Comparison of ENCODE assay signal across 26 cellular contexts in the genomic region with DNA sequence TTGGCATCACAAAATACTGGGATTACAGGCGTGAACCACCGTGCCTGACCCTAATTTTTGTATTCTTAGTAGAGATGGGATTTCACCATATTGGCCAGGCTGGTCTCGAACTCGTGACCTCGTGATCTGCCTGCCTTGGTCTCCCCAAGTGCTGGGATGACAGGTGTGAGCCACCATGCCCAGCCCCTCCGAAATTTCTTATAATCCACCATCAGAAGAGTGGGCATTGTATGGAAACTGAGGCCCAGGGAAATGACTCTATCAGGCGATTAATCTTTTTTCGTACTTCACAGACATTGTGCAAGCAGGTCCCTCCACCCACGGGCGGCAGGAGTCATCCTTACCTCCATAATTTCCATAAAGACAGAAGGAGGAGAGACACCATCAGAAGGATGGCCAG. TPM values are rescaled to one million over a fixed set of nuclear protein-coding genes. Genes with fewer than 3 reads are reported as not detected.
"Had no signal": no experiment of that assay in that cellular context is flagged by ENCODE, and none has a peak within 500 bp of the region (broad histone marks: within the 10 kb centered on the region; RNA-seq: fewer than 3 reads in every experiment).

No MANE protein-coding gene starts in this region.

- ATAC-seq: gastrocnemius medialis; left ventricle myocardium superior; mucosa of descending colon; naive thymus-derived CD4-positive, alpha-beta T cell; right lobe of liver; stimulated activated naive B cell treated with anti-CD40 and anti-IgM and Interleukin-4, amounts not matched to agents 10 μg/mL and 1 μg/mL and 100 μg/mL, for 72 hours had no signal

- H3K9me3 Mint-ChIP-seq: activated B cell treated with CpG ODN at 0.5 μM for 24 hours; activated naive CD8-positive, alpha-beta T cell treated with anti-CD3 and anti-CD28 coated beads, Interleukin-2, amount 10 ng/mL, durations not matched to agents 7 days and 5 days; activated T-helper 1 cell treated with anti-CD3 and anti-CD28 coated beads, Interleukin-12 subunit alpha, Interleukin-12 subunit beta, Interleukin-2, Interleukin-4 antibody, amounts not matched to agents 30 ng/mL and 10 ng/mL and 1 ng/mL, durations not matched to agents 14 hours and 24 hours and 36 hours; naive thymus-derived CD4-positive, alpha-beta T cell; stimulated activated naive B cell treated with anti-CD40 and anti-IgM and Interleukin-4, amounts not matched to agents 10 μg/mL and 1 μg/mL and 100 μg/mL, for 72 hours had no signal

- H2AFZ ChIP-seq: neural progenitor cell had no signal

- H3K27ac Mint-ChIP-seq: activated B cell treated with CpG ODN at 0.5 μM for 24 hours; activated naive CD8-positive, alpha-beta T cell treated with anti-CD3 and anti-CD28 coated beads, Interleukin-2, amount 10 ng/mL, durations not matched to agents 7 days and 5 days; activated T-helper 1 cell treated with anti-CD3 and anti-CD28 coated beads, Interleukin-12 subunit alpha, Interleukin-12 subunit beta, Interleukin-2, Interleukin-4 antibody, amounts not matched to agents 30 ng/mL and 10 ng/mL and 1 ng/mL, durations not matched to agents 14 hours and 24 hours and 36 hours; brain; memory B cell; naive thymus-derived CD4-positive, alpha-beta T cell; neural progenitor cell; stimulated activated naive B cell treated with anti-CD40 and anti-IgM and Interleukin-4, amounts not matched to agents 10 μg/mL and 1 μg/mL and 100 μg/mL, for 72 hours; T-helper 2 cell treated with Interferon-gamma antibody and Interleukin-4, amounts not matched to agents 5 μg/mL and 100 μg/mL, for 36 hours had no signal

- H3K4me3 Mint-ChIP-seq: activated B cell treated with CpG ODN at 0.5 μM for 24 hours; activated naive CD8-positive, alpha-beta T cell treated with anti-CD3 and anti-CD28 coated beads, Interleukin-2, amount 10 ng/mL, durations not matched to agents 7 days and 5 days; activated T-helper 1 cell treated with anti-CD3 and anti-CD28 coated beads, Interleukin-12 subunit alpha, Interleukin-12 subunit beta, Interleukin-2, Interleukin-4 antibody, amounts not matched to agents 30 ng/mL and 10 ng/mL and 1 ng/mL, durations not matched to agents 14 hours and 24 hours and 36 hours; brain; memory B cell; naive thymus-derived CD4-positive, alpha-beta T cell; neural progenitor cell; stimulated activated naive B cell treated with anti-CD40 and anti-IgM and Interleukin-4, amounts not matched to agents 10 μg/mL and 1 μg/mL and 100 μg/mL, for 72 hours; T-helper 2 cell treated with Interferon-gamma antibody and Interleukin-4, amounts not matched to agents 5 μg/mL and 100 μg/mL, for 36 hours had no signal

- H3K27me3 ChIP-seq: gastrocnemius medialis, neural progenitor cell, ovary, right lobe of liver, thyroid gland, uterus had no signal

- H3K9ac ChIP-seq: neural progenitor cell had no signal

- H3K9me3 ChIP-seq: gastrocnemius medialis, mucosa of descending colon, ovary, right lobe of liver, thyroid gland, uterus had no signal

- H3K4me1 Mint-ChIP-seq: activated B cell treated with CpG ODN at 0.5 μM for 24 hours; activated naive CD8-positive, alpha-beta T cell treated with anti-CD3 and anti-CD28 coated beads, Interleukin-2, amount 10 ng/mL, durations not matched to agents 7 days and 5 days; brain; memory B cell; naive thymus-derived CD4-positive, alpha-beta T cell; neural progenitor cell; stimulated activated naive B cell treated with anti-CD40 and anti-IgM and Interleukin-4, amounts not matched to agents 10 μg/mL and 1 μg/mL and 100 μg/mL, for 72 hours had no signal

- H3K36me3 ChIP-seq: gastrocnemius medialis, neural progenitor cell, ovary, right lobe of liver, thyroid gland, uterus had no signal

- DNase-seq: activated B cell treated with CpG ODN at 0.5 μM for 24 hours; activated CD4-positive, alpha-beta T cell treated with anti-CD3 and anti-CD28 coated beads for 4 hours; activated naive CD4-positive, alpha-beta T cell treated with Interleukin-2 at 50 U/mL for 16 hours; activated naive CD8-positive, alpha-beta T cell treated with anti-CD3 and anti-CD28 coated beads, Interleukin-2, amount 10 ng/mL, durations not matched to agents 7 days and 5 days; activated T-cell treated with anti-CD3 and anti-CD28 coated beads for 4 hours; caudate nucleus; gastrocnemius medialis; head of caudate nucleus; kidney glomerular epithelial cell; left ventricle myocardium superior; mucosa of descending colon; ovary; stimulated activated CD4-positive, alpha-beta T cell treated with anti-CD3 and anti-CD28 coated beads, Interleukin-4, amount 100 ng/mL, for 4 hours; stimulated activated naive B cell treated with anti-CD40 and anti-IgM and Interleukin-4, amounts not matched to agents 10 μg/mL and 1 μg/mL and 100 μg/mL, for 72 hours; thyroid gland; uterus had no signal

- H3K4me2 ChIP-seq: neural progenitor cell, smooth muscle cell had no signal

- H3K36me3 Mint-ChIP-seq: activated naive CD8-positive, alpha-beta T cell treated with anti-CD3 and anti-CD28 coated beads, Interleukin-2, amount 10 ng/mL, durations not matched to agents 7 days and 5 days; brain; memory B cell; neural progenitor cell; stimulated activated naive B cell treated with anti-CD40 and anti-IgM and Interleukin-4, amounts not matched to agents 10 μg/mL and 1 μg/mL and 100 μg/mL, for 72 hours had no signal

- H3K27me3 Mint-ChIP-seq: activated B cell treated with CpG ODN at 0.5 μM for 24 hours; activated naive CD8-positive, alpha-beta T cell treated with anti-CD3 and anti-CD28 coated beads, Interleukin-2, amount 10 ng/mL, durations not matched to agents 7 days and 5 days; brain; stimulated activated naive B cell treated with anti-CD40 and anti-IgM and Interleukin-4, amounts not matched to agents 10 μg/mL and 1 μg/mL and 100 μg/mL, for 72 hours had no signal

- H3K27ac ChIP-seq: gastrocnemius medialis, neural progenitor cell, ovary, right lobe of liver, SK-N-MC, thyroid gland, uterus had no signal

- H3K4me1 ChIP-seq: gastrocnemius medialis, neural progenitor cell, right lobe of liver, thyroid gland, uterus had no signal

- H3K4me3 ChIP-seq: gastrocnemius medialis, mucosa of descending colon, neural progenitor cell, ovary, right lobe of liver, SK-N-MC, smooth muscle cell, thyroid gland, uterus had no signal

RNA-seq across cellular contexts. Expression of gene CRLF2, which starts 16.0 kb away (rescaled TPM):
- total RNA-seq: activated B cell treated with CpG ODN at 0.5 μM for 24 hours, gastrocnemius medialis, left ventricle myocardium superior, ovary, pulmonary artery endothelial cell, smooth muscle cell, thyroid gland, uterus had no signal
- polyA plus RNA-seq: smooth muscle cell had no signal
